Comparison of ENCODE assay signal across 8 cellular contexts in genomic region chr2:27133905-27134780, GRCh38. TPM values are rescaled to one million over a fixed set of nuclear protein-coding genes. Genes with fewer than 3 reads are reported as not detected.
A peak's percentile ranks its signal among the peaks of the same experiment; 100 is the strongest.
DNase-seq lines count a peak whose midpoint lies in the region; ATAC-seq, FAIRE-seq and TF ChIP-seq lines count a peak whose summit lies in the region.

TSS of gene PREB (minus strand) at chr2:27134636. CDS start at chr2:27134421, 215 bp downstream.

- H3K4me3 ChIP-seq in GM12864 (ENCODE audit: low read depth, low read length) (peak within 1 kb of the TSS; percentile 83), SU-DHL-6 (ENCODE audit: insufficient read depth, low read length, poor library complexity, severe bottlenecking) (peak within 1 kb of the TSS; percentile 95), pancreas (peak within 1 kb of the TSS; percentile 75 to 98 (median 86)), tibial artery (peak within 1 kb of the TSS; percentile 68 to 80)

- peaks cover 9% of the 10 kb centered on the region for H3K36me3 Mint-ChIP-seq in activated naive CD8-positive, alpha-beta T cell treated with anti-CD3 and anti-CD28 coated beads, Interleukin-2, amount 10 ng/mL, durations not matched to agents 7 days and 5 days

- H3K9me3 ChIP-seq in SU-DHL-6 (ENCODE audit: insufficient read depth, low read length) (no peaks in the 10 kb centered on the region), pancreas (no peaks in the 10 kb centered on the region), tibial artery (no peaks in the 10 kb centered on the region)

- DNase-seq in GM12864 (ENCODE audit: low read depth), result peak; percentile 78
- DNase-seq in NCI-H128 (lab: John Stamatoyannopoulos, UW; ENCODE audit: unreplicated experiment), result peak; percentile 92
- DNase-seq in activated naive CD8-positive, alpha-beta T cell treated with anti-CD3 and anti-CD28 coated beads, Interleukin-2, amount 10 ng/mL, durations not matched to agents 7 days and 5 days, result peak; percentile 100
- peak; percentile 99 for DNase-seq in Right ventricle myocardium inferior (ENCODE audit: missing footprints)
- DNase-seq in pancreas, result peak; percentile 96 to 100 (median 99)
- DNase-seq in tibial artery, result peak; percentile 93 to 97

- H3K4me1 ChIP-seq in pancreas (peaks cover 0 to 6% (median 6%) of the 10 kb centered on the region in 3 donors), tibial artery (peaks cover 0 to 21% (median 19%) of the 10 kb centered on the region in 4 donors)

- H3K27ac ChIP-seq in SU-DHL-6 (ENCODE audit: low read depth, low read length) (peak within 1 kb of the TSS; percentile 51), pancreas (peak within 1 kb of the TSS; percentile 68 to 81 (median 74)), tibial artery (peak within 1 kb of the TSS; percentile 83 to 90)

- peak; percentile 90 for ATAC-seq in HG02642 (IDR thresholded peaks at IDR 0.05; ENCODE audit: poor library complexity, unreplicated experiment)
- peak; percentile 96 for ATAC-seq in activated naive CD8-positive, alpha-beta T cell treated with anti-CD3 and anti-CD28 coated beads, Interleukin-2, amount 10 ng/mL, durations not matched to agents 7 days and 5 days (ENCODE audit: low read depth)
- peak; percentile 96 for ATAC-seq in Right ventricle myocardium inferior
- peak; percentile 95 to 97 (median 97) for ATAC-seq in pancreas

- no peaks in the 10 kb centered on the region for H3K9me2 ChIP-seq in SU-DHL-6 (replicated peaks; ENCODE audit: insufficient read depth, low read length)

- intact Hi-C loops in Right ventricle myocardium inferior (cut with DNase I), result no loop called here
- intact Hi-C loops in pancreas (cut with DNase I), result no loop called here
- intact Hi-C loops in tibial artery (cut with DNase I; ENCODE audit: low total_unique reads), result loop anchor here (10.0 kb wide), 1 partner anchor 81 kb away; the partner anchor contains the start of genes ATRAID, CAD and SLC5A6

- FAIRE-seq in pancreas (lab: Jason Lieb, UNC), result no peak

- peak within 1 kb of the TSS; percentile 65 for H3K4me2 ChIP-seq in SU-DHL-6 (ENCODE audit: low read depth, low read length, poor library complexity, severe bottlenecking)

- peaks cover 13% of the 10 kb centered on the region; the same call in 1 of the 2 replicates for H3K79me2 ChIP-seq in SU-DHL-6 (ENCODE audit: insufficient read depth, low read length)

- 0% methylated on average over 59 to 86 of the region's 86 CpGs for WGBS in pancreas, 2 donors

- POLR2A ChIA-PET in activated naive CD8-positive, alpha-beta T cell treated with anti-CD3 and anti-CD28 coated beads, Interleukin-2, amount 10 ng/mL, durations not matched to agents 7 days and 5 days (lab: Charles Lee), result interaction anchor here (0.6 to 3.0 kb wide), 9 partner anchors 8 to 237 kb away, joined by 3 to 34 read pairs (median 4); partner anchors contain the start of genes ABHD1, ATRAID, CAD and SLC5A6

- peak within 1 kb of the TSS; percentile 89 for H2AFZ ChIP-seq in SU-DHL-6 (ENCODE audit: low read depth, low read length, severe bottlenecking)

- H3K27me3 Mint-ChIP-seq in activated naive CD8-positive, alpha-beta T cell treated with anti-CD3 and anti-CD28 coated beads, Interleukin-2, amount 10 ng/mL, durations not matched to agents 7 days and 5 days, result no peaks in the 10 kb centered on the region

- H3K9ac ChIP-seq in SU-DHL-6 (ENCODE audit: low read length), result peak within 1 kb of the TSS; percentile 95

- peaks cover 17% of the 10 kb centered on the region for H3K4me1 Mint-ChIP-seq in activated naive CD8-positive, alpha-beta T cell treated with anti-CD3 and anti-CD28 coated beads, Interleukin-2, amount 10 ng/mL, durations not matched to agents 7 days and 5 days

- peak within 1 kb of the TSS; percentile 97 for H3K4me3 Mint-ChIP-seq in activated naive CD8-positive, alpha-beta T cell treated with anti-CD3 and anti-CD28 coated beads, Interleukin-2, amount 10 ng/mL, durations not matched to agents 7 days and 5 days

- H4K20me1 ChIP-seq in SU-DHL-6 (ENCODE audit: low read depth, low read length), result no peaks in the 10 kb centered on the region

- H3K27me3 ChIP-seq in SU-DHL-6 (ENCODE audit: low read length), result no peaks in the 10 kb centered on the region
- H3K27me3 ChIP-seq in pancreas, result no peaks in the 10 kb centered on the region
- H3K27me3 ChIP-seq in tibial artery, result no peaks in the 10 kb centered on the region

- H3K36me3 ChIP-seq in SU-DHL-6 (ENCODE audit: low read length) (no peaks in the 10 kb centered on the region), pancreas (peaks cover 6 to 16% (median 12%) of the 10 kb centered on the region in 3 donors), tibial artery (peaks cover 13 to 35% (median 29%) of the 10 kb centered on the region in 3 donors)

- no peaks in the 10 kb centered on the region for H3K9me3 Mint-ChIP-seq in activated naive CD8-positive, alpha-beta T cell treated with anti-CD3 and anti-CD28 coated beads, Interleukin-2, amount 10 ng/mL, durations not matched to agents 7 days and 5 days

- TF ChIP-seq CTCF in GM12864 (IDR thresholded peaks at IDR 0.05; ENCODE audit: low read depth, low read length, missing control alignments), result peak; percentile 63
- TF ChIP-seq CTCF in SU-DHL-6 (IDR thresholded peaks at IDR 0.05; ENCODE audit: insufficient read depth, low read length, poor library complexity, severe bottlenecking), result peak; percentile 18
- no peak for TF ChIP-seq CTCF in pancreas (IDR thresholded peaks at IDR 0.05)
- TF ChIP-seq CTCF in tibial artery (IDR thresholded peaks at IDR 0.05), result peak in 1 of 2 experiments; percentile 7

- H3F3A ChIP-seq in SU-DHL-6 (ENCODE audit: insufficient read depth), result peaks cover 7% of the 10 kb centered on the region; the same call in 1 of the 2 replicates

- H3K27ac Mint-ChIP-seq in activated naive CD8-positive, alpha-beta T cell treated with anti-CD3 and anti-CD28 coated beads, Interleukin-2, amount 10 ng/mL, durations not matched to agents 7 days and 5 days, result peak within 1 kb of the TSS; percentile 97

RNA-seq across cellular contexts. Expression of gene PREB, which starts in this region (rescaled TPM):
- total RNA-seq in activated naive CD8-positive, alpha-beta T cell treated with anti-CD3 and anti-CD28 coated beads, Interleukin-2, amount 10 ng/mL, durations not matched to agents 7 days and 5 days, result 10 to 100 TPM; 51.7 to 53.9 TPM
- total RNA-seq in Right ventricle myocardium inferior (54.5 TPM), pancreas (10 to 100 TPM; 24.6 to 38.7 (median 29.6) TPM)
- 10 to 100 TPM; 61.4 to 73.6 TPM for polyA plus RNA-seq in pancreas

Comparison
In these comparisons a context has a peak if more than half of its experiments do, and no peak if none do; other contexts are left out.
1. Peak in every context shown above with its lines: DNase-seq, ATAC-seq, H3K4me3 ChIP-seq and H3K27ac ChIP-seq.
2. CTCF ChIP-seq: peak in GM12864 (single experiment) and SU-DHL-6 (single experiment); none in pancreas (0 of 4).